ENCODE assay signal across 5 cellular contexts in genomic region chr6:60333689-60334088, GRCh38.
A peak's percentile ranks its signal among the peaks of the same experiment; 100 is the strongest.
TF ChIP-seq lines count a peak whose summit lies in the region.

No MANE protein-coding gene starts in this region.

TF ChIP-seq in A549, 52 proteins besides CTCF, POLR2A, EP300 and RAD21:
- peak; percentile 68 for TF ChIP-seq MAFK (IDR thresholded peaks at IDR 0.05; ENCODE audit: partially characterized antibody)

TF ChIP-seq in IMR-90, 13 proteins besides CTCF, POLR2A, EP300 and RAD21:
- peak; percentile 77 for TF ChIP-seq MAFK (IDR thresholded peaks at IDR 0.05; ENCODE audit: low read depth, low read length)

TF ChIP-seq in K562, 482 proteins besides CTCF, POLR2A, EP300 and RAD21:
- TF ChIP-seq C11orf30 (IDR thresholded peaks at IDR 0.05; ENCODE audit: low read depth) (peak; percentile 18; the same call in 1 of the 2 replicates), MAFG (tag; conservative IDR thresholded peaks at IDR 0.05) (0 out of 2 replicates have a peak, but pooled peaks have one; percentile 25), ZNF316 (IDR thresholded peaks at IDR 0.05) (peak; percentile 20; the same call in 1 of the 2 replicates), MAFK (IDR thresholded peaks at IDR 0.05; ENCODE audit: low read length) (0 out of 2 replicates have a peak, but pooled peaks have one; percentile 26)

TF ChIP-seq in H1, 55 proteins besides CTCF, POLR2A, EP300 and RAD21:
- TF ChIP-seq MAFK (IDR thresholded peaks at IDR 0.05; ENCODE audit: low read depth, low read length): peak; percentile 48; the same call in 1 of the 2 replicates
TF ChIP-seq in H1: peak in this region for 1; not testable (repeated sequence) for 54.

TF ChIP-seq in HepG2, 621 proteins besides CTCF, POLR2A, EP300 and RAD21:
- peak; percentile 88 for TF ChIP-seq MAFF (IDR thresholded peaks at IDR 0.05; ENCODE audit: low read depth, low read length)
- peak; percentile 78 to 88 for TF ChIP-seq MAFK (conservative IDR thresholded peaks at IDR 0.05 in 1 of 2, IDR thresholded peaks at IDR 0.05 in 1 of 2; ENCODE audit: low read length in 2 of 2)
